20 cellular contexts compared by ENCODE assay signal in the genomic region with DNA sequence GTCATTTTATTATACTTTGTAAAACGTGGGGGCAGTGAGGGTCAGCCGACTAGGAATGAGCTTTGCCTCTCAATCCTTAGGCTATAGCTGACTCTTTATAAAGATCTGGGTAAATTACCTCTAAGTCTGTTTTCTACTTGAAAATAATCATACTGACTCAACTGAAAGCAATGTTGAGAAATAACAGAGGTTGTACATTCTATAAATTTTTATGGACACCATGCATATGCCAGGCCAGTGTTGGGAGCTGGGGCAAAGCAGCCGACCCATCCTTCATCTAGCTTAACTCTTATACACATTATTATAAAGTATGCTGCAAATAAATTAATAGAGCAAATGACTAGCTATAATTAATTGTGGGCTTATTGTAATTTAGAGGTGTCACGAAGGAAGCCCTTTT. TPM values are rescaled to one million over a fixed set of nuclear protein-coding genes. Genes with fewer than 3 reads are reported as not detected.
A peak's percentile ranks its signal among the peaks of the same experiment; 100 is the strongest.
DNase-seq lines count a peak whose midpoint lies in the region; ATAC-seq and TF ChIP-seq lines count a peak whose summit lies in the region.
"Had no signal": no experiment of that assay in that cellular context is flagged by ENCODE, and none has a peak within 500 bp of the region (broad histone marks: within the 10 kb centered on the region; RNA-seq: fewer than 3 reads in every experiment).

No MANE protein-coding gene starts in this region.

- TF ChIP-seq CTCF in AG10803 (conservative IDR thresholded peaks at IDR 0.05; ENCODE audit: low read length) (no peak), prostate gland (IDR thresholded peaks at IDR 0.05) (no peak)

- H3K4me2 ChIP-seq in GM23248 (ENCODE audit: unreplicated experiment): no peak overlapping the region
- H3K4me2 ChIP-seq: A549 had no signal

- H3K4me3 ChIP-seq in AG10803 (ENCODE audit: low read length) (no peak overlapping the region), GM23248 (no peak overlapping the region), prostate gland (no peak overlapping the region)
- H3K4me3 ChIP-seq: A549; BLaER1 treated with 17β-estradiol and CSF1 and Interleukin-3, amounts not matched to agents 10 nM and 100 nM; GM23338 had no signal

- no peaks in the 10 kb centered on the region for H3K9me2 ChIP-seq in GM23248 (ENCODE audit: insufficient read depth)

- no peaks in the 10 kb centered on the region for H3K36me3 ChIP-seq in GM23248 (ENCODE audit: low read depth)
- H3K36me3 ChIP-seq in prostate gland: no peaks in the 10 kb centered on the region

- peak; percentile 16 for DNase-seq in AG10803 (ENCODE audit: low read depth)
- peak; percentile 25 for DNase-seq in GM23248
- peak; percentile 4 for DNase-seq in amniotic stem cell (lab: John Stamatoyannopoulos, UW)
- peak; percentile 49 for DNase-seq in iris pigment epithelial cell (ENCODE audit: low read depth)
- no peak for DNase-seq in CD1c-positive myeloid dendritic cell (ENCODE audit: extremely low spot score)
- DNase-seq in prostate gland (ENCODE audit: low spot score): no peak
- DNase-seq in occipital lobe (lab: John Stamatoyannopoulos, UW): no peak
- DNase-seq: DMS79 treated with DMSO at 0.1 percent for 48 hours, GDM1, KBM-7, NCI-H1105, NCI-H2081 treated with DMSO at 0.1 percent for 48 hours, NCI-H774, RPMI8226, SHP77 treated with DMSO at 0.1 percent for 48 hours had no signal

- peaks cover 9% of the 10 kb centered on the region for H3K4me1 ChIP-seq in GM23248 (ENCODE audit: insufficient read depth)
- H3K4me1 ChIP-seq in prostate gland (replicated peaks): no peaks in the 10 kb centered on the region

- H3K9me3 ChIP-seq in GM23248 (ENCODE audit: low read depth) (no peaks in the 10 kb centered on the region), prostate gland (no peaks in the 10 kb centered on the region)
- H3K9me3 ChIP-seq: A549; BLaER1 treated with 17β-estradiol and CSF1 and Interleukin-3, amounts not matched to agents 10 nM and 100 nM had no signal

- H3K9ac ChIP-seq in GM23248: no peak overlapping the region
- H3K9ac ChIP-seq: BLaER1 treated with 17β-estradiol and CSF1 and Interleukin-3, amounts not matched to agents 10 nM and 100 nM had no signal

- intact Hi-C loops in prostate gland (cut with DNase I): loop anchor here (5.0 kb wide), 2 partner anchors 57 to 197 kb away; a partner anchor contains a TSS

- 78 to 84% methylated on average over 4 of the region's 4 CpGs for WGBS in GM23248 (ENCODE audit: low coverage in 1 of 2, low lambda C conversion rate in 2 of 2, missing lambda C conversion rate in 2 of 2), 2 experiments
- 76% methylated on average over 4 of the region's 4 CpGs for WGBS in prostate gland

- in situ Hi-C loops in GM23248 (cut with MboI): no loop called here

- no peak for ATAC-seq in HG03196 (IDR thresholded peaks at IDR 0.05; ENCODE audit: unreplicated experiment)
- ATAC-seq: A549, GM23338, HCT116 had no signal

- H3K27ac ChIP-seq in GM23248: no peak overlapping the region
- H3K27ac ChIP-seq in prostate gland: no peak overlapping the region
- H3K27ac ChIP-seq: A549; BLaER1 treated with 17β-estradiol and CSF1 and Interleukin-3, amounts not matched to agents 10 nM and 100 nM had no signal

- H3K27me3 ChIP-seq in GM23248 (replicated peaks; ENCODE audit: insufficient read depth) (no peaks in the 10 kb centered on the region), prostate gland (replicated peaks; ENCODE audit: insufficient read depth) (no peaks in the 10 kb centered on the region)
- H3K27me3 ChIP-seq: BLaER1 treated with 17β-estradiol and CSF1 and Interleukin-3, amounts not matched to agents 10 nM and 100 nM had no signal

- TF ChIP-seq POLR2A in prostate gland (IDR thresholded peaks at IDR 0.05): no peak

- no peaks in the 10 kb centered on the region for H3F3A ChIP-seq in GM23248 (ENCODE audit: insufficient read depth)

- no peaks in the 10 kb centered on the region for H4K20me1 ChIP-seq in GM23248 (ENCODE audit: insufficient read depth)

- H3K79me2 ChIP-seq in GM23248 (ENCODE audit: insufficient read depth): peaks cover 19% of the 10 kb centered on the region

- no peak overlapping the region; the same call in 1 of the 2 replicates for H2AFZ ChIP-seq in GM23248
- H2AFZ ChIP-seq: GM23338 had no signal

RNA-seq across cellular contexts. Expression of a gene that starts 2.2 kb away (rescaled TPM):
- total RNA-seq in GM23248 (2014; rRNA removed; shearing (Covaris generic)): 33.2 and 47.9 TPM in 2 replicates
- 46.8 TPM in 2 replicates for polyA plus RNA-seq in GM23248 (2016; fragmentation: Nextera tagmentation; extraction: Ambion mirVana)
- total RNA-seq in prostate gland: 10 to 100 TPM; 23.0 to 49.1 TPM
- 119 TPM for total RNA-seq in occipital lobe

Comparison
In these comparisons a context has a peak if more than half of its experiments do, and no peak if none do; other contexts are left out.
1. DNase-seq: peak in AG10803 (single experiment), GM23248 (single experiment), amniotic stem cell (single experiment) and iris pigment epithelial cell (single experiment); none in CD1c-positive myeloid dendritic cell (single experiment), prostate gland (single experiment) and occipital lobe (single experiment).